Comparison of ENCODE assay signal across 23 cellular contexts in genomic region chr9:111863636-111864035, GRCh38.
"Had no signal": no experiment of that assay in that cellular context is flagged by ENCODE, and none has a peak within 500 bp of the region (broad histone marks: within the 10 kb centered on the region; RNA-seq: fewer than 3 reads in every experiment).

No MANE protein-coding gene starts in this region.

- H3K4me2 ChIP-seq: KMS-11 had no signal

- FAIRE-seq: HepG2 had no signal

- H3K27ac ChIP-seq: KMS-11, RWPE1, SJCRH30 had no signal

- H3K9ac ChIP-seq: KMS-11 had no signal

- ATAC-seq: HepG2, Panc1, PC-3, SK-N-SH treated with all-trans-retinoic acid at 6 μM for 48 hours had no signal

- H3K4me3 ChIP-seq: SJCRH30 had no signal

- DNase-seq: IMR-90, Kasumi-1, MM.1S, NCI-H1092 treated with DMSO at 0.1 percent for 48 hours, NCI-H1436, NCI-H187, NCI-H2029, NCI-H2081 treated with DMSO at 0.1 percent for 48 hours, NCI-H2171, NCI-H226, NCI-H446, NCI-H510A, NCI-H524 treated with DMSO at 0.1 percent for 48 hours, NCI-H69, NCI-H774, PC-3, SHP77 treated with DMSO at 0.1 percent for 48 hours, SJCRH30 had no signal

- H3K27me3 ChIP-seq: SJCRH30 had no signal

- H3K36me3 ChIP-seq: SJCRH30 had no signal
